ENCODE assay signal across 10 cellular contexts in the genomic region with DNA sequence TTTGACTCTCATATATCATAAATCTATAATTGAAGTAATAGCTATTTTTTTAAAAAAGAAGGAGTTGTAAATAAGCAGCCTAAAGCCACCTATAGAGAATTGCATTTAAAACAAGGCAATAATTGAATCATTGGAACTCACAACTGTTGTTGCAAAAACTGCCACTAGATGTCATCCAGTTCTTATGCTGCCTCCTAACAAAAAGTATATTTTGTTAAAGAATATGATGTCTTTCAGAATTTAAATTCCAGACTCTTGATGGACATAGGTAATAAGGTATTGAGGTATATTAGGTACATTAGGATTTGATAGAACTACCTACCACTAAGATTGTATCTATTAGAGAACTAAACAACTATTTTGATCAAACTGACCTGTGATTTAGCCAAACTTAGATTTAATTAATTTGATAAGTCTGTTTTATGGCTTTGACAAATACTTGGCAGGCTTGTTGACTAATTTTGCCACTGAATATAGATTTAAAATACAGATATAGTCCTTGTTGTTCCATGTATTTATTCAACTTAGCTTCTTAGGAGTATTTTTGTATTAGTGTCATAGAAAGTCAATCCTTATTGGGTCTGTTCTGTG.
DNase-seq lines count a peak whose midpoint lies in the region; ATAC-seq and TF ChIP-seq lines count a peak whose summit lies in the region.
"Had no signal": no experiment of that assay in that cellular context is flagged by ENCODE, and none has a peak within 500 bp of the region (broad histone marks: within the 10 kb centered on the region; RNA-seq: fewer than 3 reads in every experiment).

No MANE protein-coding gene starts in this region.

- H3K27me3 ChIP-seq in esophagus muscularis mucosa: no peaks in the 10 kb centered on the region
- H3K27me3 ChIP-seq in sigmoid colon: no peaks in the 10 kb centered on the region
- H3K27me3 ChIP-seq: SJCRH30 had no signal

- no peaks in the 10 kb centered on the region for H3K4me1 Mint-ChIP-seq in T-helper 17 cell

- TF ChIP-seq EP300 in esophagus muscularis mucosa (IDR thresholded peaks at IDR 0.05): no peak
- no peak for TF ChIP-seq EP300 in sigmoid colon (IDR thresholded peaks at IDR 0.05)

- H3K36me3 ChIP-seq in esophagus muscularis mucosa: no peaks in the 10 kb centered on the region
- no peaks in the 10 kb centered on the region for H3K36me3 ChIP-seq in sigmoid colon
- H3K36me3 ChIP-seq: SJCRH30, thoracic aorta had no signal

- TF ChIP-seq POLR2A in esophagus muscularis mucosa (IDR thresholded peaks at IDR 0.05; ENCODE audit: low read depth) (no peak), sigmoid colon (IDR thresholded peaks at IDR 0.05) (no peak)

- intact Hi-C loops in esophagus muscularis mucosa (cut with DNase I): no loop called here
- intact Hi-C loops in sigmoid colon (cut with DNase I): no loop called here

- H3K27ac Mint-ChIP-seq in T-helper 17 cell: no peak overlapping the region

- H3K4me3 Mint-ChIP-seq in T-helper 17 cell: no peak overlapping the region

- no peak overlapping the region for H3K27ac ChIP-seq in esophagus muscularis mucosa (replicated peaks in 1 of 4)
- no peak overlapping the region for H3K27ac ChIP-seq in sigmoid colon
- H3K27ac ChIP-seq: SJCRH30, thoracic aorta had no signal

- H3K4me3 ChIP-seq in esophagus muscularis mucosa (no peak overlapping the region), sigmoid colon (no peak overlapping the region)
- H3K4me3 ChIP-seq: SJCRH30, thoracic aorta had no signal

- H3K27me3 Mint-ChIP-seq in T-helper 17 cell: no peaks in the 10 kb centered on the region

- peak in 2 of 3 experiments; percentile 29 to 40 for TF ChIP-seq CTCF in esophagus muscularis mucosa (IDR thresholded peaks at IDR 0.05)
- peak in 3 of 4 experiments; percentile 26 to 42 (median 30) for TF ChIP-seq CTCF in sigmoid colon (IDR thresholded peaks at IDR 0.05)

- H3K4me1 ChIP-seq in esophagus muscularis mucosa (no peaks in the 10 kb centered on the region), sigmoid colon (no peaks in the 10 kb centered on the region)

- ATAC-seq in T-helper 17 cell (no peak), GM21515 (IDR thresholded peaks at IDR 0.05; ENCODE audit: unreplicated experiment) (no peak)

- H3K36me3 Mint-ChIP-seq in T-helper 17 cell (ENCODE audit: low read depth): no peaks in the 10 kb centered on the region

- DNase-seq in NCI-H2196 (lab: John Stamatoyannopoulos, UW; ENCODE audit: unreplicated experiment) (peak; percentile 11), NCI-H2196 treated with DMSO at 0.1 percent for 48 hours (lab: John Stamatoyannopoulos, UW; ENCODE audit: unreplicated experiment) (no peak), NCI-H446 (lab: John Stamatoyannopoulos, UW) (peak; percentile 28 to 59), esophagus muscularis mucosa (ENCODE audit: extremely low spot score) (no peak), sigmoid colon (no peak), midbrain (lab: John Stamatoyannopoulos, UW) (no peak), T-helper 17 cell (no peak)

- H3K9me3 ChIP-seq in esophagus muscularis mucosa (no peaks in the 10 kb centered on the region), sigmoid colon (no peaks in the 10 kb centered on the region), T-helper 17 cell (ENCODE audit: control insufficient read depth, low read length, poor library complexity, severe bottlenecking) (no peaks in the 10 kb centered on the region)
- H3K9me3 ChIP-seq: SJCRH30, thoracic aorta had no signal

Comparison
In these comparisons a context has a peak if more than half of its experiments do, and no peak if none do; other contexts are left out.
1. DNase-seq: peak in NCI-H2196 (single experiment) and NCI-H446 (2 of 2); none in NCI-H2196 treated with DMSO at 0.1 percent for 48 hours (single experiment), esophagus muscularis mucosa (single experiment), sigmoid colon (single experiment), midbrain (single experiment) and T-helper 17 cell (0 of 3).